ENCODE assay signal across 11 cellular contexts in genomic region chr20:33832113-33832853, GRCh38. TPM values are rescaled to one million over a fixed set of nuclear protein-coding genes. Genes with fewer than 3 reads are reported as not detected.
DNase-seq lines count a peak whose midpoint lies in the region; ATAC-seq, FAIRE-seq and TF ChIP-seq lines count a peak whose summit lies in the region.
"Had no signal": no experiment of that assay in that cellular context is flagged by ENCODE, and none has a peak within 500 bp of the region (broad histone marks: within the 10 kb centered on the region; RNA-seq: fewer than 3 reads in every experiment).

No MANE protein-coding gene starts in this region.

- H3K9me3 Mint-ChIP-seq in WTC11: peaks cover 6% of the 10 kb centered on the region; the same call in 1 of the 2 replicates
- H3K9me3 Mint-ChIP-seq in activated naive CD4-positive, alpha-beta T cell treated with anti-CD3 and anti-CD28 coated beads, Interleukin-2, amount 50 U/mL, for 72 hours: no peaks in the 10 kb centered on the region

- H3K4me3 ChIP-seq in A673 (ENCODE audit: low read depth, low read length, poor library complexity, severe bottlenecking) (no peak overlapping the region), fibroblast of mammary gland (ENCODE audit: control insufficient read depth, low read depth, low read length) (no peak overlapping the region), neural cell (ENCODE audit: low read length) (peak overlapping the region; percentile 53)

- peaks cover 66% of the 10 kb centered on the region for H3K4me1 ChIP-seq in A673 (ENCODE audit: insufficient read depth, low read length, poor library complexity, severe bottlenecking)

- no peak overlapping the region for H3K4me3 Mint-ChIP-seq in WTC11

- H4K20me1 ChIP-seq in neural cell (ENCODE audit: insufficient read depth): no peaks in the 10 kb centered on the region

- no peak for TF ChIP-seq RAD21 in neural cell (conservative IDR thresholded peaks at IDR 0.05)

- no peaks in the 10 kb centered on the region for H3K27me3 ChIP-seq in A673 (replicated peaks; ENCODE audit: insufficient read depth, low read depth, low read length, poor library complexity)
- no peaks in the 10 kb centered on the region for H3K27me3 ChIP-seq in neural cell (ENCODE audit: insufficient read depth, low read depth, low read length)

- peak overlapping the region; percentile 45 for H3K9ac ChIP-seq in neural cell (ENCODE audit: low read length)

- ATAC-seq in WTC11 (peak; percentile 34; the same call in 1 of the 2 replicates), SK-N-SH treated with all-trans-retinoic acid at 6 μM for 48 hours (no peak), HG03520 (IDR thresholded peaks at IDR 0.05; ENCODE audit: unreplicated experiment) (no peak)
- ATAC-seq in activated naive CD4-positive, alpha-beta T cell treated with anti-CD3 and anti-CD28 coated beads, Interleukin-2, amount 50 U/mL, for 72 hours: no peak

- DNase-seq in A673 (ENCODE audit: low spot score): peak; percentile 28
- peak; percentile 26 for DNase-seq in WTC11 (ENCODE audit: low spot score)
- peak; percentile 23 for DNase-seq in fibroblast of mammary gland (ENCODE audit: low read depth)
- DNase-seq in activated naive CD4-positive, alpha-beta T cell treated with anti-CD3 and anti-CD28 coated beads, Interleukin-2, amount 50 U/mL, for 72 hours (ENCODE audit: low spot score in 2 of 2): no peak
- no peak for DNase-seq in D721Med (ENCODE audit: insufficient read length, low spot score)
- DNase-seq: activated CD8-positive, alpha-beta memory T cell treated with anti-CD3 and anti-CD28 coated beads, Interleukin-2, amount 50 U/mL, for 4 hours; HCEC 1CT; stimulated activated CD4-positive, alpha-beta T cell treated with anti-CD3 and anti-CD28 coated beads, Interleukin-4, amount 100 ng/mL, for 24 hours had no signal

- peaks cover 8% of the 10 kb centered on the region for H3K36me3 ChIP-seq in A673 (ENCODE audit: insufficient read depth, low read length, poor library complexity, severe bottlenecking)
- no peaks in the 10 kb centered on the region for H3K36me3 ChIP-seq in neural cell (ENCODE audit: insufficient read depth, low read length)

- no peaks in the 10 kb centered on the region for H3F3A ChIP-seq in neural cell (ENCODE audit: insufficient read depth, low read length, poor library complexity, severe bottlenecking)

- intact Hi-C loops in A673 (cut with micrococcal nuclease; ENCODE audit: unreplicated experiment): no loop called here

- H3K9me3 ChIP-seq in A673 (ENCODE audit: low read depth, low read length, poor library complexity, severe bottlenecking) (peaks cover 4% of the 10 kb centered on the region), neural cell (ENCODE audit: low read length) (no peaks in the 10 kb centered on the region)

- H3K27ac ChIP-seq in A673 (ENCODE audit: low read depth, low read length, poor library complexity, severe bottlenecking): peak overlapping the region; percentile 44
- peak overlapping the region; percentile 61 for H3K27ac ChIP-seq in neural cell (ENCODE audit: low read length)

- no peak overlapping the region for H3K4me2 ChIP-seq in neural cell (ENCODE audit: low read length)

- peaks cover 9% of the 10 kb centered on the region for H3K79me2 ChIP-seq in neural cell (replicated peaks; ENCODE audit: insufficient read depth, low read length)

- peaks cover 44% of the 10 kb centered on the region for H3K4me1 Mint-ChIP-seq in WTC11

- TF ChIP-seq EP300 in neural cell (conservative IDR thresholded peaks at IDR 0.05; ENCODE audit: poor library complexity, severe bottlenecking): no peak

- H2AFZ ChIP-seq in neural cell (ENCODE audit: low read depth, low read length): no peak overlapping the region

- peak overlapping the region; percentile 69 for H3K27ac Mint-ChIP-seq in WTC11
- no peak overlapping the region for H3K27ac Mint-ChIP-seq in activated naive CD4-positive, alpha-beta T cell treated with anti-CD3 and anti-CD28 coated beads, Interleukin-2, amount 50 U/mL, for 72 hours

- no peak for FAIRE-seq in D721Med (lab: Jason Lieb, UNC)

- H3K36me3 Mint-ChIP-seq in WTC11: peaks cover 12% of the 10 kb centered on the region
- H3K36me3 Mint-ChIP-seq in activated naive CD4-positive, alpha-beta T cell treated with anti-CD3 and anti-CD28 coated beads, Interleukin-2, amount 50 U/mL, for 72 hours: peaks cover 0 to 41% of the 10 kb centered on the region in 2 donors

- no peaks in the 10 kb centered on the region for H3K27me3 Mint-ChIP-seq in WTC11 (ENCODE audit: low read depth)

- POLR2A ChIA-PET in A673 (lab: Charles Lee; ENCODE audit: low non-redundant PET): no interaction called here
- POLR2A ChIA-PET in WTC11 (lab: Charles Lee): no interaction called here

- BruUV-seq in A673 (replicated peaks; lab: Mats Ljungman, UMichigan): no TSS peak

- no peak for TF ChIP-seq CTCF in A673 (conservative IDR thresholded peaks at IDR 0.05; ENCODE audit: low read depth, low read length)
- TF ChIP-seq CTCF in WTC11 (IDR thresholded peaks at IDR 0.05): no peak
- TF ChIP-seq CTCF in fibroblast of mammary gland (conservative IDR thresholded peaks at IDR 0.05; ENCODE audit: control insufficient read depth, insufficient read depth, low read depth, low read length): no peak
- TF ChIP-seq CTCF in neural cell (IDR thresholded peaks at IDR 0.05; ENCODE audit: poor library complexity, severe bottlenecking): no peak
- TF ChIP-seq CTCF in D721Med (IDR thresholded peaks at IDR 0.05; ENCODE audit: insufficient read depth, missing control alignments): no peak

- no peaks in the 10 kb centered on the region for H3K9me2 ChIP-seq in neural cell (ENCODE audit: insufficient read depth, low read length)

- CTCF ChIA-PET in A673 (lab: Charles Lee) (interaction anchor here (0.6 kb wide), 2 partner anchors 10 to 500 kb away, joined by 3 read pairs; no protein-coding TSS in a partner anchor), WTC11 (lab: Charles Lee) (interaction anchor here (0.6 to 0.9 kb wide), 2 partner anchors 40 to 168 kb away, joined by 3 read pairs; no protein-coding TSS in a partner anchor)

TF ChIP-seq in WTC11, 78 proteins besides CTCF, POLR2A, EP300 and RAD21 (continues in another document):
- TF ChIP-seq USF1 (CRISPR knock-in tag; IDR thresholded peaks at IDR 0.05): no peak
- TF ChIP-seq, protein P1, sequence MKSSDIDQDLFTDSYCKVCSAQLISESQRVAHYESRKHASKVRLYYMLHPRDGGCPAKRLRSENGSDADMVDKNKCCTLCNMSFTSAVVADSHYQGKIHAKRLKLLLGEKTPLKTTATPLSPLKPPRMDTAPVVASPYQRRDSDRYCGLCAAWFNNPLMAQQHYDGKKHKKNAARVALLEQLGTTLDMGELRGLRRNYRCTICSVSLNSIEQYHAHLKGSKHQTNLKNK (CRISPR knock-in tag; IDR thresholded peaks at IDR 0.05): no peak

TF ChIP-seq in neural cell, 6 proteins besides CTCF, POLR2A, EP300 and RAD21 (continues in another document):
- no peak for TF ChIP-seq EZH2 (IDR thresholded peaks at IDR 0.05; ENCODE audit: borderline replicate concordance, insufficient read depth, low read length, poor library complexity, severe bottlenecking)

TF ChIP-seq in SK-N-SH treated with all-trans-retinoic acid at 6 μM for 48 hours, 23 proteins besides CTCF, POLR2A, EP300 and RAD21:
- TF ChIP-seq GLIS3 (CRISPR knock-in tag; IDR thresholded peaks at IDR 0.05) (no peak), ZNF8 (CRISPR knock-in tag; IDR thresholded peaks at IDR 0.05) (no peak), SNAI2 (CRISPR knock-in tag; IDR thresholded peaks at IDR 0.05) (no peak), ZFP3 (CRISPR knock-in tag; IDR thresholded peaks at IDR 0.05) (no peak), ZNF565 (CRISPR knock-in tag; conservative IDR thresholded peaks at IDR 0.05; ENCODE audit: low read depth) (no peak), ARNTL (CRISPR knock-in tag; IDR thresholded peaks at IDR 0.05; ENCODE audit: borderline replicate concordance, low read depth) (no peak), TSHZ2 (CRISPR knock-in tag; IDR thresholded peaks at IDR 0.05) (no peak), ZNF70 (CRISPR knock-in tag; IDR thresholded peaks at IDR 0.05) (no peak)
- TF ChIP-seq, protein P2, sequence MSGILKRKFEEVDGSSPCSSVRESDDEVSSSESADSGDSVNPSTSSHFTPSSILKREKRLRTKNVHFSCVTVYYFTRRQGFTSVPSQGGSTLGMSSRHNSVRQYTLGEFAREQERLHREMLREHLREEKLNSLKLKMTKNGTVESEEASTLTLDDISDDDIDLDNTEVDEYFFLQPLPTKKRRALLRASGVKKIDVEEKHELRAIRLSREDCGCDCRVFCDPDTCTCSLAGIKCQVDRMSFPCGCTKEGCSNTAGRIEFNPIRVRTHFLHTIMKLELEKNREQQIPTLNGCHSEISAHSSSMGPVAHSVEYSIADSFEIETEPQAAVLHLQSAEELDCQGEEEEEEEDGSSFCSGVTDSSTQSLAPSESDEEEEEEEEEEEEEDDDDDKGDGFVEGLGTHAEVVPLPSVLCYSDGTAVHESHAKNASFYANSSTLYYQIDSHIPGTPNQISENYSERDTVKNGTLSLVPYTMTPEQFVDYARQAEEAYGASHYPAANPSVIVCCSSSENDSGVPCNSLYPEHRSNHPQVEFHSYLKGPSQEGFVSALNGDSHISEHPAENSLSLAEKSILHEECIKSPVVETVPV (CRISPR knock-in tag; IDR thresholded peaks at IDR 0.05): no peak

RNA-seq across cellular contexts. Expression of gene CHMP4B, which starts 21.1 kb away (rescaled TPM):
- total RNA-seq in A673 (2021): 68.5 and 68.9 TPM in 2 replicates
- total RNA-seq in WTC11 (2021): 65.4 to 72.5 TPM (median 66.1 TPM) in 3 replicates
- polyA plus RNA-seq in neural cell: 78.9 and 83.8 TPM in 2 replicates
- polyA minus RNA-seq in neural cell: 43.1 and 43.8 TPM in 2 replicates
- total RNA-seq in activated naive CD4-positive, alpha-beta T cell treated with anti-CD3 and anti-CD28 coated beads, Interleukin-2, amount 50 U/mL, for 72 hours: 10 to 100 TPM; 80.0 to 81.4 TPM

Comparison
In these comparisons a context has a peak if more than half of its experiments do, and no peak if none do; other contexts are left out.
1. DNase-seq: peak in A673 (single experiment), WTC11 (single experiment) and fibroblast of mammary gland (single experiment); none in activated naive CD4-positive, alpha-beta T cell treated with anti-CD3 and anti-CD28 coated beads, Interleukin-2, amount 50 U/mL, for 72 hours (0 of 2) and D721Med (single experiment).